13 cellular contexts compared by ENCODE assay signal in the genomic region with DNA sequence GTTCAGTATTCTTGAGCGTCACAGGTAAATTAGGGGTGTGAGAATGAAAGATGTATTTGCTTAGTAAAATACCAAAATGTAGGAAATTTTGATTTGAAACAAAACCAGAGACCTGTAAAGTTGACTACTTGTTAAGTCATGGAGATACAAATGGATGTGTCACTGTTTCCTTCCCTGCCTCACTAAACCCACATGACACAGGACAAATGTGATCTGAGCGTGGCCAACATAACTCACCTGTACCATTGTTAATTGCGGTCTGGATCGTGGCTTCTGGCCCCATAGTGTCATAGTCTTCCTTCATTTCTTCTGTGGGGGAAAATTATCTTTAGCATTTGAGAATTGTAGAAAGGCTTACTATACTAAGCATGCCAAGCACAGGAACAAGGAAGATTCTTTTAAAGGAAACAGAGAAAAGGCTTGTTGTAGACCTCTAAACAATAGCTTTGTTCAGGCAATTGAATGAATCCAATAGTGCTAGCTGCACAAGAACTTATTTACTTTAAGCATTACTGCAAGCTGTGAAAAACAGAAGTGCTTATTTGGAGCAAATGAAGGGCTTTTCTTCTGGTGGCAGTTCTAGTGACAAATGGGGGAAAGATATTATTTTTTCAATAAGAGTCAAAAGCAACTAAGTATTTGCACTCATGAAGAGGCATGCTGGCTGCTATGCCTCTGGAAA.
DNase-seq lines count a peak whose midpoint lies in the region; ATAC-seq lines count a peak whose summit lies in the region.
"Had no signal": no experiment of that assay in that cellular context is flagged by ENCODE, and none has a peak within 500 bp of the region (broad histone marks: within the 10 kb centered on the region; RNA-seq: fewer than 3 reads in every experiment).

No MANE protein-coding gene starts in this region.

- ATAC-seq in activated CD8-positive, alpha-beta memory T cell treated with anti-CD3 and anti-CD28 coated beads, Interleukin-2, amount 10 ng/mL, durations not matched to agents 7 days and 5 days: peak; percentile 45
- ATAC-seq in GM18858 (IDR thresholded peaks at IDR 0.05; ENCODE audit: unreplicated experiment): no peak
- ATAC-seq: T-cell had no signal

- no peak overlapping the region for H3K4me3 Mint-ChIP-seq in activated CD8-positive, alpha-beta memory T cell treated with anti-CD3 and anti-CD28 coated beads, Interleukin-2, amount 10 ng/mL, durations not matched to agents 7 days and 5 days
- no peak overlapping the region for H3K4me3 Mint-ChIP-seq in activated T-helper 1 cell treated with anti-CD3 and anti-CD28 coated beads, Interleukin-12 subunit alpha, Interleukin-12 subunit beta, Interleukin-2, Interleukin-4 antibody, amounts not matched to agents 30 ng/mL and 10 ng/mL and 1 ng/mL, durations not matched to agents 14 hours and 24 hours and 36 hours
- peak overlapping the region; percentile 58 for H3K4me3 Mint-ChIP-seq in stimulated activated naive CD8-positive, alpha-beta T cell treated with anti-CD3 and anti-CD28 coated beads, Interleukin-15, Interleukin-2, amounts not matched to agents 100 ng/mL and 50 ng/mL, for 24 hours
- H3K4me3 Mint-ChIP-seq: T-cell had no signal

- H3K36me3 Mint-ChIP-seq in activated CD8-positive, alpha-beta memory T cell treated with anti-CD3 and anti-CD28 coated beads, Interleukin-2, amount 10 ng/mL, durations not matched to agents 7 days and 5 days: peaks cover 58% of the 10 kb centered on the region
- H3K36me3 Mint-ChIP-seq in activated T-helper 1 cell treated with anti-CD3 and anti-CD28 coated beads, Interleukin-12 subunit alpha, Interleukin-12 subunit beta, Interleukin-2, Interleukin-4 antibody, amounts not matched to agents 30 ng/mL and 10 ng/mL and 1 ng/mL, durations not matched to agents 14 hours and 24 hours and 36 hours (ENCODE audit: low read depth): peaks cover 10% of the 10 kb centered on the region
- peaks cover 52% of the 10 kb centered on the region for H3K36me3 Mint-ChIP-seq in stimulated activated naive CD8-positive, alpha-beta T cell treated with anti-CD3 and anti-CD28 coated beads, Interleukin-15, Interleukin-2, amounts not matched to agents 100 ng/mL and 50 ng/mL, for 24 hours (ENCODE audit: low read depth)

- no peaks in the 10 kb centered on the region for H3K9me3 Mint-ChIP-seq in activated CD8-positive, alpha-beta memory T cell treated with anti-CD3 and anti-CD28 coated beads, Interleukin-2, amount 10 ng/mL, durations not matched to agents 7 days and 5 days (ENCODE audit: low read depth)
- H3K9me3 Mint-ChIP-seq in activated T-helper 1 cell treated with anti-CD3 and anti-CD28 coated beads, Interleukin-12 subunit alpha, Interleukin-12 subunit beta, Interleukin-2, Interleukin-4 antibody, amounts not matched to agents 30 ng/mL and 10 ng/mL and 1 ng/mL, durations not matched to agents 14 hours and 24 hours and 36 hours: no peaks in the 10 kb centered on the region
- no peaks in the 10 kb centered on the region for H3K9me3 Mint-ChIP-seq in stimulated activated naive CD8-positive, alpha-beta T cell treated with anti-CD3 and anti-CD28 coated beads, Interleukin-15, Interleukin-2, amounts not matched to agents 100 ng/mL and 50 ng/mL, for 24 hours
- H3K9me3 Mint-ChIP-seq: T-cell had no signal

- H3K4me1 Mint-ChIP-seq in activated CD8-positive, alpha-beta memory T cell treated with anti-CD3 and anti-CD28 coated beads, Interleukin-2, amount 10 ng/mL, durations not matched to agents 7 days and 5 days: peaks cover 21% of the 10 kb centered on the region
- H3K4me1 Mint-ChIP-seq in activated T-helper 1 cell treated with anti-CD3 and anti-CD28 coated beads, Interleukin-12 subunit alpha, Interleukin-12 subunit beta, Interleukin-2, Interleukin-4 antibody, amounts not matched to agents 30 ng/mL and 10 ng/mL and 1 ng/mL, durations not matched to agents 14 hours and 24 hours and 36 hours (ENCODE audit: low read depth): peaks cover 7% of the 10 kb centered on the region
- H3K4me1 Mint-ChIP-seq in stimulated activated naive CD8-positive, alpha-beta T cell treated with anti-CD3 and anti-CD28 coated beads, Interleukin-15, Interleukin-2, amounts not matched to agents 100 ng/mL and 50 ng/mL, for 24 hours (ENCODE audit: low read depth): peaks cover 55% of the 10 kb centered on the region

- no peak overlapping the region for H3K27ac Mint-ChIP-seq in activated CD8-positive, alpha-beta memory T cell treated with anti-CD3 and anti-CD28 coated beads, Interleukin-2, amount 10 ng/mL, durations not matched to agents 7 days and 5 days
- peak overlapping the region; percentile 19 for H3K27ac Mint-ChIP-seq in activated T-helper 1 cell treated with anti-CD3 and anti-CD28 coated beads, Interleukin-12 subunit alpha, Interleukin-12 subunit beta, Interleukin-2, Interleukin-4 antibody, amounts not matched to agents 30 ng/mL and 10 ng/mL and 1 ng/mL, durations not matched to agents 14 hours and 24 hours and 36 hours
- peak overlapping the region; percentile 89 for H3K27ac Mint-ChIP-seq in stimulated activated naive CD8-positive, alpha-beta T cell treated with anti-CD3 and anti-CD28 coated beads, Interleukin-15, Interleukin-2, amounts not matched to agents 100 ng/mL and 50 ng/mL, for 24 hours
- H3K27ac Mint-ChIP-seq: T-cell had no signal

- CTCF ChIA-PET in activated CD8-positive, alpha-beta memory T cell treated with anti-CD3 and anti-CD28 coated beads, Interleukin-2, amount 10 ng/mL, durations not matched to agents 7 days and 5 days (lab: Charles Lee): interaction anchor here (1.2 kb wide), 1 partner anchor 25 kb away, joined by 3 read pairs; no protein-coding TSS in a partner anchor

- no peak for DNase-seq in activated CD8-positive, alpha-beta memory T cell treated with anti-CD3 and anti-CD28 coated beads, Interleukin-2, amount 10 ng/mL, durations not matched to agents 7 days and 5 days
- DNase-seq in activated CD8-positive, alpha-beta memory T cell treated with anti-CD3 and anti-CD28 coated beads, Interleukin-2, amount 50 U/mL, for 48 hours: no peak
- DNase-seq in activated T-helper 1 cell treated with anti-CD3 and anti-CD28 coated beads, Interleukin-12 subunit alpha, Interleukin-12 subunit beta, Interleukin-2, Interleukin-4 antibody, amounts not matched to agents 30 ng/mL and 10 ng/mL and 1 ng/mL, durations not matched to agents 14 hours and 24 hours and 36 hours (ENCODE audit: low spot score): no peak
- DNase-seq in midbrain (lab: John Stamatoyannopoulos, UW): peak; percentile 83
- DNase-seq in NOMO-1 treated with DMSO at 0.1 percent for 48 hours (lab: John Stamatoyannopoulos, UW; ENCODE audit: unreplicated experiment): no peak
- no peak for DNase-seq in NCI-H1694 treated with DMSO at 0.1 percent for 48 hours (lab: John Stamatoyannopoulos, UW)
- DNase-seq: activated CD4-positive, alpha-beta T cell treated with anti-CD3 and anti-CD28 coated beads, Interleukin-2, amount 50 U/mL, for 4 hours; colonic mucosa; NCI-H2171 treated with DMSO at 0.1 percent for 48 hours; PC-9; T-cell had no signal

- no peaks in the 10 kb centered on the region for H3K27me3 Mint-ChIP-seq in activated CD8-positive, alpha-beta memory T cell treated with anti-CD3 and anti-CD28 coated beads, Interleukin-2, amount 10 ng/mL, durations not matched to agents 7 days and 5 days
- H3K27me3 Mint-ChIP-seq in activated T-helper 1 cell treated with anti-CD3 and anti-CD28 coated beads, Interleukin-12 subunit alpha, Interleukin-12 subunit beta, Interleukin-2, Interleukin-4 antibody, amounts not matched to agents 30 ng/mL and 10 ng/mL and 1 ng/mL, durations not matched to agents 14 hours and 24 hours and 36 hours (ENCODE audit: insufficient read depth): no peaks in the 10 kb centered on the region
- H3K27me3 Mint-ChIP-seq in stimulated activated naive CD8-positive, alpha-beta T cell treated with anti-CD3 and anti-CD28 coated beads, Interleukin-15, Interleukin-2, amounts not matched to agents 100 ng/mL and 50 ng/mL, for 24 hours: no peaks in the 10 kb centered on the region

- intact Hi-C loops in activated T-helper 1 cell treated with anti-CD3 and anti-CD28 coated beads, Interleukin-12 subunit alpha, Interleukin-12 subunit beta, Interleukin-2, Interleukin-4 antibody, amounts not matched to agents 30 ng/mL and 10 ng/mL and 1 ng/mL, durations not matched to agents 14 hours and 24 hours and 36 hours (cut with micrococcal nuclease): loop anchor here (1.0 to 2.0 kb wide), 2 partner anchors 10 to 14 kb away; no protein-coding TSS in a partner anchor
